In genomic region chr7:27143022-27143949, GRCh38 we compare ENCODE assay signal across 1 cellular context.
TF ChIP-seq lines count a peak whose summit lies in the region.

Gene HOXA5 (minus strand): TSS chr7:27143681. CDS start chr7:27143607, 74 bp downstream.

TF ChIP-seq in HEK293, 187 proteins besides CTCF, POLR2A, EP300 and RAD21 (continued from another document and continues in another):
- TF ChIP-seq ZNF645 (tag by site-specific recombination; IDR thresholded peaks at IDR 0.05) (no peak), ZEB2 (tag by site-specific recombination; IDR thresholded peaks at IDR 0.05) (peak; percentile 76), FEZF1 (tag by site-specific recombination; IDR thresholded peaks at IDR 0.05) (peak; percentile 87), ZNF398 (tag by site-specific recombination; IDR thresholded peaks at IDR 0.05) (no peak), TCF7L2 (IDR thresholded peaks at IDR 0.05; ENCODE audit: borderline replicate concordance, low read depth, low read length) (peak; percentile 55; the same call in 1 of the 2 replicates), ZSCAN16 (tag by site-specific recombination; IDR thresholded peaks at IDR 0.05) (no peak), GLIS2 (tag by site-specific recombination; IDR thresholded peaks at IDR 0.05) (peak; percentile 58; the same call in 1 of the 2 replicates), INSM2 (tag by site-specific recombination; IDR thresholded peaks at IDR 0.05) (peak; percentile 29; the same call in 1 of the 2 replicates), MEIS1 (CRISPR knock-in tag; IDR thresholded peaks at IDR 0.05; ENCODE audit: borderline replicate concordance) (peak; percentile 33; the same call in 1 of the 2 replicates), PRDM4 (tag by site-specific recombination; IDR thresholded peaks at IDR 0.05) (0 out of 2 replicates have a peak, but pooled peaks have one; percentile 15), ZNF76 (tag by site-specific recombination; IDR thresholded peaks at IDR 0.05; ENCODE audit: borderline replicate concordance, low read depth) (0 out of 2 replicates have a peak, but pooled peaks have one; percentile 37), HOXC10 (CRISPR knock-in tag; IDR thresholded peaks at IDR 0.05) (no peak), SP7 (tag by site-specific recombination; IDR thresholded peaks at IDR 0.05) (peak; percentile 63), ZBTB21 (tag by site-specific recombination; IDR thresholded peaks at IDR 0.05) (peak; percentile 66; the same call in 1 of the 2 replicates), GFI1B (tag by site-specific recombination; IDR thresholded peaks at IDR 0.05) (no peak), ZNF394 (tag by site-specific recombination; IDR thresholded peaks at IDR 0.05; ENCODE audit: borderline replicate concordance) (peak; percentile 11; the same call in 1 of the 2 replicates), SP2 (tag by site-specific recombination; IDR thresholded peaks at IDR 0.05) (peak; percentile 48), ZNF391 (tag by site-specific recombination; IDR thresholded peaks at IDR 0.05; ENCODE audit: borderline replicate concordance, low read depth) (peak; percentile 27; the same call in 1 of the 2 replicates), ZNF184 (tag by site-specific recombination; IDR thresholded peaks at IDR 0.05) (no peak), ZFHX2 (tag by site-specific recombination; conservative IDR thresholded peaks at IDR 0.05) (peak; percentile 77), ZNF658 (tag by site-specific recombination; IDR thresholded peaks at IDR 0.05) (no peak), OVOL3 (tag by site-specific recombination; IDR thresholded peaks at IDR 0.05) (peak; percentile 73; the same call in 1 of the 2 replicates), ZNF426 (tag by site-specific recombination; IDR thresholded peaks at IDR 0.05) (peak; percentile 4; the same call in 1 of the 2 replicates), ZNF561 (tag by site-specific recombination; IDR thresholded peaks at IDR 0.05; ENCODE audit: borderline replicate concordance) (no peak), ZFP37 (tag by site-specific recombination; IDR thresholded peaks at IDR 0.05) (no peak), SCRT2 (tag by site-specific recombination; IDR thresholded peaks at IDR 0.05) (peak; percentile 91), ZNF341 (tag by site-specific recombination; IDR thresholded peaks at IDR 0.05; ENCODE audit: low read depth) (no peak), ZNF629 (tag by site-specific recombination; IDR thresholded peaks at IDR 0.05) (peak; percentile 88), ZBTB1 (tag by site-specific recombination; IDR thresholded peaks at IDR 0.05) (peak; percentile 15; the same call in 1 of the 2 replicates), YY1 (tag by site-specific recombination; IDR thresholded peaks at IDR 0.05) (peak; percentile 8; the same call in 1 of the 2 replicates), ZNF580 (tag by site-specific recombination; IDR thresholded peaks at IDR 0.05) (0 out of 2 replicates have a peak, but pooled peaks have one; percentile 10), ZBTB10 (tag by site-specific recombination; IDR thresholded peaks at IDR 0.05) (peak; percentile 79), ZSCAN18 (tag by site-specific recombination; IDR thresholded peaks at IDR 0.05) (no peak), ZSCAN30 (tag by site-specific recombination; IDR thresholded peaks at IDR 0.05) (no peak), GLIS1 (tag by site-specific recombination; IDR thresholded peaks at IDR 0.05) (peak; percentile 35; the same call in 1 of the 2 replicates), ZNF311 (tag by site-specific recombination; IDR thresholded peaks at IDR 0.05; ENCODE audit: borderline replicate concordance) (no peak), SCRT1 (tag by site-specific recombination; IDR thresholded peaks at IDR 0.05; ENCODE audit: borderline replicate concordance) (peak; percentile 76), KLF17 (tag by site-specific recombination; IDR thresholded peaks at IDR 0.05) (peak; percentile 71), HOXA7 (CRISPR knock-in tag; IDR thresholded peaks at IDR 0.05; ENCODE audit: borderline replicate concordance) (no peak), HIC1 (tag by site-specific recombination; IDR thresholded peaks at IDR 0.05) (peak; percentile 84), ZNF155 (tag by site-specific recombination; IDR thresholded peaks at IDR 0.05) (no peak), WT1 (tag by site-specific recombination; IDR thresholded peaks at IDR 0.05) (peak; percentile 76), ZNF514 (tag by site-specific recombination; IDR thresholded peaks at IDR 0.05) (no peak), ZBTB8A (tag by site-specific recombination; IDR thresholded peaks at IDR 0.05) (peak; percentile 74), ZNF843 (tag by site-specific recombination; IDR thresholded peaks at IDR 0.05) (peak; percentile 87), IKZF3 (tag by site-specific recombination; IDR thresholded peaks at IDR 0.05) (no peak), ZXDB (tag by site-specific recombination; IDR thresholded peaks at IDR 0.05) (peak; percentile 80), SP3 (tag by site-specific recombination; IDR thresholded peaks at IDR 0.05) (peak; percentile 30; the same call in 1 of the 2 replicates), ZNF777 (tag by site-specific recombination; IDR thresholded peaks at IDR 0.05; ENCODE audit: borderline replicate concordance) (no peak), EGR2 (tag by site-specific recombination; IDR thresholded peaks at IDR 0.05; ENCODE audit: low read depth) (0 out of 2 replicates have a peak, but pooled peaks have one; percentile 13), MYNN (tag by site-specific recombination; IDR thresholded peaks at IDR 0.05; ENCODE audit: borderline replicate concordance) (peak; percentile 93), ZNF600 (tag by site-specific recombination; IDR thresholded peaks at IDR 0.05) (no peak; the same call in 1 of the 2 replicates), KLF10 (tag by site-specific recombination; IDR thresholded peaks at IDR 0.05) (peak; percentile 75; the same call in 1 of the 2 replicates), KLF1 (tag by site-specific recombination; IDR thresholded peaks at IDR 0.05) (0 out of 2 replicates have a peak, but pooled peaks have one; percentile 32), BCL11A (tag by site-specific recombination; IDR thresholded peaks at IDR 0.05; ENCODE audit: low read depth) (peak; percentile 93), KLF8 (tag by site-specific recombination; IDR thresholded peaks at IDR 0.05) (peak; percentile 53; the same call in 1 of the 2 replicates)
